15 cellular contexts compared by ENCODE assay signal in the genomic region with DNA sequence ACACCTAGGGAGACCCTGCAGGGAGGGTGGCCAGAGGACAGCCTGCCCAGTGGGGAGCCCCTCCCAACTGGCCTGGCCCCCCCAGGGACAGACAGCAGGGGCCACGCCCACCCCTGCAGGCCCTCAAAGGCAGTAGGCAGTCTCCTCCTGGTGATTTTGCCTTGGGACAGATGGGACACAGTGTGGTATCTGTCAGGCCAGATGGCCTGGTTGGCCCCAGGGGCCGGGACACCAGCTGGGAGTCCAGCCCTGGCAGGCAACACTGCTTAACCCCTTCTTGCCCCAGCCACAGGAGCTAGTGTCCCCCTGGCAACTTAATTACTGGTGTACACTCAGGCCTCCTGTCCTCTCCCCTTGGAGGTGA. TPM values are rescaled to one million over a fixed set of nuclear protein-coding genes. Genes with fewer than 3 reads are reported as not detected.
DNase-seq lines count a peak whose midpoint lies in the region; ATAC-seq and TF ChIP-seq lines count a peak whose summit lies in the region.
"Had no signal": no experiment of that assay in that cellular context is flagged by ENCODE, and none has a peak within 500 bp of the region (broad histone marks: within the 10 kb centered on the region; RNA-seq: fewer than 3 reads in every experiment).

No MANE protein-coding gene starts in this region.

- H3K4me3 Mint-ChIP-seq in naive thymus-derived CD4-positive, alpha-beta T cell: no peak overlapping the region
- H3K4me3 Mint-ChIP-seq in CD4-positive, alpha-beta memory T cell: no peak overlapping the region
- H3K4me3 Mint-ChIP-seq: activated CD4-positive, alpha-beta T cell treated with anti-CD3 and anti-CD28 coated beads for 36 hours had no signal

- H3K27me3 ChIP-seq in BLaER1: no peaks in the 10 kb centered on the region
- no peaks in the 10 kb centered on the region for H3K27me3 ChIP-seq in naive thymus-derived CD4-positive, alpha-beta T cell (ENCODE audit: control insufficient read depth in 2 of 2, insufficient read depth in 2 of 2, low read length in 2 of 2)
- H3K27me3 ChIP-seq in CD4-positive, alpha-beta memory T cell (ENCODE audit: insufficient read depth, low read length): no peaks in the 10 kb centered on the region
- no peaks in the 10 kb centered on the region for H3K27me3 ChIP-seq in uterus

- H3K27ac Mint-ChIP-seq in naive thymus-derived CD4-positive, alpha-beta T cell: peak overlapping the region in 1 of 9 donors; percentile 76
- H3K27ac Mint-ChIP-seq in CD4-positive, alpha-beta memory T cell: peak overlapping the region in 3 of 7 donors; percentile 46 to 70 (median 67)
- H3K27ac Mint-ChIP-seq: activated CD4-positive, alpha-beta T cell treated with anti-CD3 and anti-CD28 coated beads for 36 hours had no signal

- intact Hi-C loops in naive thymus-derived CD4-positive, alpha-beta T cell (cut with micrococcal nuclease): no loop called here
- intact Hi-C loops in CD4-positive, alpha-beta memory T cell (cut with micrococcal nuclease): no loop called here
- intact Hi-C loops in uterus (cut with DNase I; ENCODE audit: low total_unique reads): no loop called here

- TF ChIP-seq POLR2A in uterus (IDR thresholded peaks at IDR 0.05): no peak

- H3K27ac ChIP-seq in BLaER1 (peak overlapping the region; percentile 69), uterus (no peak overlapping the region)
- no peak overlapping the region for H3K27ac ChIP-seq in naive thymus-derived CD4-positive, alpha-beta T cell (ENCODE audit: low read depth, low read length)
- no peak overlapping the region for H3K27ac ChIP-seq in CD4-positive, alpha-beta memory T cell (ENCODE audit: low read depth, low read length)

- H3K4me1 ChIP-seq in BLaER1 (peaks cover 54% of the 10 kb centered on the region), uterus (peaks cover 0 to 20% of the 10 kb centered on the region in 2 donors)
- peaks cover 48 to 52% of the 10 kb centered on the region in 2 donors for H3K4me1 ChIP-seq in naive thymus-derived CD4-positive, alpha-beta T cell (ENCODE audit: control insufficient read depth in 2 of 2, insufficient read depth in 2 of 2, low read length in 2 of 2)
- H3K4me1 ChIP-seq in CD4-positive, alpha-beta memory T cell (ENCODE audit: insufficient read depth, low read length): peaks cover 96% of the 10 kb centered on the region

- H3K36me3 ChIP-seq in BLaER1: peaks cover 2% of the 10 kb centered on the region; the same call in 1 of the 2 replicates
- H3K36me3 ChIP-seq in naive thymus-derived CD4-positive, alpha-beta T cell (ENCODE audit: control insufficient read depth in 2 of 3, insufficient read depth in 3 of 3, low read length in 3 of 3): peaks cover 0 to 5% (median 0%) of the 10 kb centered on the region in 3 experiments
- no peaks in the 10 kb centered on the region for H3K36me3 ChIP-seq in CD4-positive, alpha-beta memory T cell (ENCODE audit: insufficient read depth, low read length)
- H3K36me3 ChIP-seq in uterus: no peaks in the 10 kb centered on the region

- H3K36me3 Mint-ChIP-seq in naive thymus-derived CD4-positive, alpha-beta T cell: peaks cover 0 to 4% (median 0%) of the 10 kb centered on the region in 5 donors
- peaks cover 3 to 16% of the 10 kb centered on the region in 2 donors for H3K36me3 Mint-ChIP-seq in CD4-positive, alpha-beta memory T cell

- H3K4me2 ChIP-seq in BLaER1: peak overlapping the region; percentile 85

- DNase-seq in NCI-H2171 treated with DMSO at 0.1 percent for 48 hours (lab: John Stamatoyannopoulos, UW) (peak; percentile 78), cerebellum (ENCODE audit: low spot score) (peak; percentile 76), T-helper 1 cell (no peak), uterus (no peak)
- DNase-seq in naive thymus-derived CD4-positive, alpha-beta T cell: no peak
- DNase-seq in CD4-positive, alpha-beta memory T cell: no peak
- DNase-seq: activated CD4-positive, alpha-beta T cell treated with anti-CD3 and anti-CD28 coated beads for 36 hours; foreskin melanocyte; KBM-7; NCI-H345; occipital lobe; stimulated activated CD4-positive, alpha-beta T cell treated with anti-CD3 and anti-CD28 coated beads, Interleukin-4, amount 100 ng/mL, for 1 hour had no signal

- H3K9me3 ChIP-seq in BLaER1 (no peaks in the 10 kb centered on the region), uterus (no peaks in the 10 kb centered on the region)
- no peaks in the 10 kb centered on the region for H3K9me3 ChIP-seq in naive thymus-derived CD4-positive, alpha-beta T cell (ENCODE audit: control insufficient read depth in 2 of 3, low read length in 3 of 3)
- H3K9me3 ChIP-seq in CD4-positive, alpha-beta memory T cell (ENCODE audit: control insufficient read depth in 1 of 2, low read length in 2 of 2): no peaks in the 10 kb centered on the region

- CTCF ChIA-PET in naive thymus-derived CD4-positive, alpha-beta T cell (lab: Charles Lee): no interaction called here
- CTCF ChIA-PET in CD4-positive, alpha-beta memory T cell (lab: Charles Lee; ENCODE audit: partially characterized antibody): interaction anchor here (1.2 to 3.6 kb wide), 3 partner anchors 11 to 26 kb away, joined by 3 to 14 read pairs (median 9); no protein-coding TSS in a partner anchor

- H3K27me3 Mint-ChIP-seq in naive thymus-derived CD4-positive, alpha-beta T cell: no peaks in the 10 kb centered on the region
- no peaks in the 10 kb centered on the region for H3K27me3 Mint-ChIP-seq in CD4-positive, alpha-beta memory T cell
- H3K27me3 Mint-ChIP-seq: activated CD4-positive, alpha-beta T cell treated with anti-CD3 and anti-CD28 coated beads for 36 hours had no signal

- TF ChIP-seq CTCF in uterus (IDR thresholded peaks at IDR 0.05): no peak

- H3K4me3 ChIP-seq in BLaER1: no peak overlapping the region
- no peak overlapping the region for H3K4me3 ChIP-seq in naive thymus-derived CD4-positive, alpha-beta T cell (ENCODE audit: low read length)
- H3K4me3 ChIP-seq in CD4-positive, alpha-beta memory T cell (ENCODE audit: low read length in 2 of 2): no peak overlapping the region
- no peak overlapping the region for H3K4me3 ChIP-seq in uterus
- H3K4me3 ChIP-seq: coronary artery had no signal

- H3K9ac ChIP-seq in BLaER1: peak overlapping the region; percentile 62; the same call in 1 of the 2 replicates

- H3K9me3 Mint-ChIP-seq in naive thymus-derived CD4-positive, alpha-beta T cell: no peaks in the 10 kb centered on the region
- no peaks in the 10 kb centered on the region for H3K9me3 Mint-ChIP-seq in CD4-positive, alpha-beta memory T cell

- H3K4me1 Mint-ChIP-seq in naive thymus-derived CD4-positive, alpha-beta T cell: peaks cover 34 to 78% (median 71%) of the 10 kb centered on the region in 7 donors
- H3K4me1 Mint-ChIP-seq in CD4-positive, alpha-beta memory T cell: peaks cover 48 to 92% (median 79%) of the 10 kb centered on the region in 4 donors

- POLR2A ChIA-PET in naive thymus-derived CD4-positive, alpha-beta T cell (lab: Charles Lee): interaction anchor here (0.6 to 0.8 kb wide), 2 partner anchors 15 to 135 kb away, joined by 3 read pairs; no protein-coding TSS in a partner anchor
- POLR2A ChIA-PET in CD4-positive, alpha-beta memory T cell (lab: Charles Lee; ENCODE audit: partially characterized antibody): interaction anchor here (1.0 to 2.2 kb wide), 3 partner anchors 12 to 18 kb away, joined by 3 to 9 read pairs (median 6); no protein-coding TSS in a partner anchor

- H4K20me1 ChIP-seq in BLaER1: peaks cover 90% of the 10 kb centered on the region

- ATAC-seq in naive thymus-derived CD4-positive, alpha-beta T cell: peak; percentile 2
- no peak for ATAC-seq in HG03442 (IDR thresholded peaks at IDR 0.05; ENCODE audit: unreplicated experiment)
- ATAC-seq: activated CD4-positive, alpha-beta T cell treated with anti-CD3 and anti-CD28 coated beads for 36 hours had no signal

RNA-seq across cellular contexts. Expression of gene IFFO2, which starts 17.8 kb away (rescaled TPM):
- total RNA-seq in cerebellum (6.5 TPM), uterus (10 to 100 TPM in 1 of 4 donors, 1 to 10 TPM in 3; 4.1 to 19.4 (median 7.3) TPM)
- total RNA-seq in naive thymus-derived CD4-positive, alpha-beta T cell: 10 to 100 TPM; 20.5 to 57.1 (median 28.2) TPM
- 1 to 10 TPM; 1.1 to 2.7 TPM for polyA plus RNA-seq in naive thymus-derived CD4-positive, alpha-beta T cell
- 10 to 100 TPM; 39.0 to 41.3 TPM for total RNA-seq in CD4-positive, alpha-beta memory T cell
- 1 to 10 TPM; 1.3 to 5.2 TPM for polyA plus RNA-seq in CD4-positive, alpha-beta memory T cell

RNA-seq across cellular contexts. Expression of gene ALDH4A1, which starts 36.3 kb away (rescaled TPM):
- total RNA-seq in cerebellum (6.6 TPM), uterus (10 to 100 TPM in 2 of 4 donors, 1 to 10 TPM in 2; 2.6 to 18.5 (median 10.3) TPM)
- 1 to 10 TPM; 1.3 to 3.2 (median 1.6) TPM for total RNA-seq in naive thymus-derived CD4-positive, alpha-beta T cell
- 1 to 10 TPM in 1 of 2 donors, under 1 TPM in 1; 0.94 to 1.3 TPM for polyA plus RNA-seq in naive thymus-derived CD4-positive, alpha-beta T cell
- total RNA-seq in CD4-positive, alpha-beta memory T cell: 1 to 10 TPM; 1.4 to 1.5 TPM
- 1 to 10 TPM; 1.1 to 1.6 TPM for polyA plus RNA-seq in CD4-positive, alpha-beta memory T cell

Comparison
In these comparisons a context has a peak if more than half of its experiments do, and no peak if none do; other contexts are left out.
1. DNase-seq: peak in NCI-H2171 treated with DMSO at 0.1 percent for 48 hours (single experiment) and cerebellum (single experiment); none in naive thymus-derived CD4-positive, alpha-beta T cell (0 of 9), CD4-positive, alpha-beta memory T cell (0 of 5), T-helper 1 cell (0 of 5) and uterus (0 of 2).